8 cellular contexts compared by ENCODE assay signal in the genomic region with DNA sequence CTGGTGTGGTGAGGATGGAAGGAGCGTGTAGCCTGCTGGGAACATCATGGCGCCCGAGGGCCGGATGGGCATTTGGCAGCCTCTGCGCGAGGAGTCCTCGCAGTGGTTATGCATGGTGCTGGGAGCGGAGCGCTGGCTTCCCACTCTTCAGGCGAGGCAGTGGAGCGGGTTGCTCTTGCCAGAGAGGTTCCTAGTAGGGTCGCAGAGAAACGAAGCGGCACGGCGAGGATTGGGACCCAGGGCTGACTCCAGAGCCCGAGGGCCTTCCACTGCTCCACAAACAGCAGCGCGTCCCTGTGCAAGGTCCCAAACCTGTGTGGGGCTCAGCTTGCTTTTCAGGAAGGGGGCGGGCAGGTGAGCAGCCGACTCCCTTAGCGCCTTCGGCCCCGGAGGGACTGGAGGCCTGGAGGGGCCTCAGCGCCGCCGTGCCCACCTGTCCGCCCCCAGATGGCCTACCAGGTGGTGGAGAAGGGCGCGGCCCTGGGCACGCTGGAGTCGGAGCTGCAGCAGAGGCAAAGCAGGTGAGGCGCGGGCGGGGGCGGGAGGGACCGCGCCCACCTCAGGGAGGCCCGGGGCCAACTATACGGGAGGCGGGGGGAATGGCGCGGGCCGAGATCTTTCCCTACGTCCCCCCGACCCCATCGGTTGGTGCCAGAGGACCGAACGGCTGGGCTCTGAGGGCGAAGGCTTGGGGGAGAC. TPM values are rescaled to one million over a fixed set of nuclear protein-coding genes. Genes with fewer than 3 reads are reported as not detected.
DNase-seq lines count a peak whose midpoint lies in the region; ATAC-seq and TF ChIP-seq lines count a peak whose summit lies in the region.

No MANE protein-coding gene starts in this region.

- 74% methylated on average over 34 of the region's 50 CpGs for WGBS in SK-N-SH (ENCODE audit: low lambda C conversion rate)
- WGBS in liver, result 53% methylated on average over 50 of the region's 50 CpGs
- 95% methylated on average over 50 of the region's 50 CpGs for WGBS in thymus

- H3K27me3 ChIP-seq in SK-N-SH (ENCODE audit: insufficient read depth) (no peaks in the 10 kb centered on the region), liver (ENCODE audit: control insufficient read depth in 4 of 4, insufficient read depth in 4 of 4, low read length in 3 of 4) (no peaks in the 10 kb centered on the region), thymus (ENCODE audit: control insufficient read depth, insufficient read depth) (no peaks in the 10 kb centered on the region)

- H2AFZ ChIP-seq in SK-N-SH (ENCODE audit: low read depth), result peak overlapping the region; percentile 43; the same call in 1 of the 2 replicates

- H3K4me2 ChIP-seq in SK-N-SH, result peak overlapping the region; percentile 80

- TF ChIP-seq RAD21 in SK-N-SH (IDR thresholded peaks at IDR 0.05; ENCODE audit: low read length) (no peak), liver (IDR thresholded peaks at IDR 0.05) (no peak)

- H3K4me3 ChIP-seq in SK-N-SH (ENCODE audit: low read depth in 2 of 2, low read length in 1 of 2), result peak overlapping the region; percentile 43 to 61
- H3K4me3 ChIP-seq in astrocyte of the spinal cord (ENCODE audit: low read depth, low read length), result peak overlapping the region; percentile 41
- H3K4me3 ChIP-seq in liver (ENCODE audit: low read depth in 1 of 3, low read length in 3 of 3), result peak overlapping the region; percentile 42 to 64 (median 52)
- peak overlapping the region; percentile 35 for H3K4me3 ChIP-seq in thymus (ENCODE audit: low read length)

- in situ Hi-C loops in astrocyte of the spinal cord (cut with HindIII; ENCODE audit: low sequenced_read_pairs), result no loop called here

- CTCF ChIA-PET in SK-N-SH (lab: Yijun Ruan, JAX), result interaction anchor here (0.9 to 4.1 kb wide), 5 partner anchors 8 to 468 kb away, joined by 4 to 31 read pairs (median 6); no protein-coding TSS in a partner anchor

- TF ChIP-seq EP300 in SK-N-SH (IDR thresholded peaks at IDR 0.05; ENCODE audit: borderline replicate concordance in 1 of 2, low read depth in 1 of 2, low read length in 1 of 2), result no peak

- H3K27ac ChIP-seq in SK-N-SH (ENCODE audit: low read depth in 2 of 2, low read length in 1 of 2) (peak overlapping the region in 1 of 2 experiments; percentile 73; a peak in 2 of 4 replicates), liver (ENCODE audit: low read depth in 1 of 2, low read length in 2 of 2) (peak overlapping the region; percentile 18 to 44), thymus (ENCODE audit: low read depth) (no peak overlapping the region)

- POLR2A ChIA-PET in SK-N-SH (lab: Yijun Ruan, JAX), result no interaction called here

- no peaks in the 10 kb centered on the region for H3K79me2 ChIP-seq in SK-N-SH (ENCODE audit: insufficient read depth)

- no peaks in the 10 kb centered on the region for H3K36me3 ChIP-seq in SK-N-SH (replicated peaks in 1 of 2; ENCODE audit: control insufficient read depth in 1 of 2, insufficient read depth in 2 of 2, low read length in 1 of 2)
- peaks cover 0 to 17% (median 3%) of the 10 kb centered on the region in 4 donors for H3K36me3 ChIP-seq in liver (ENCODE audit: control insufficient read depth in 4 of 4, insufficient read depth in 3 of 4, low read depth in 1 of 4, low read length in 3 of 4)
- H3K36me3 ChIP-seq in thymus (ENCODE audit: control insufficient read depth, insufficient read depth), result peaks cover 35% of the 10 kb centered on the region

- peaks cover 6 to 24% of the 10 kb centered on the region in 2 experiments; a peak in 2 of 4 replicates for H3K4me1 ChIP-seq in SK-N-SH (ENCODE audit: control insufficient read depth in 1 of 2, insufficient read depth in 2 of 2, low read depth in 1 of 2, low read length in 1 of 2)
- H3K4me1 ChIP-seq in liver (ENCODE audit: control insufficient read depth in 4 of 4, insufficient read depth in 4 of 4, low read length in 3 of 4), result peaks cover 3 to 15% (median 12%) of the 10 kb centered on the region in 4 donors
- H3K4me1 ChIP-seq in thymus (ENCODE audit: control insufficient read depth, insufficient read depth, low read length), result no peaks in the 10 kb centered on the region

- no peaks in the 10 kb centered on the region for H3F3A ChIP-seq in SK-N-SH (replicated peaks; ENCODE audit: insufficient read depth)

- TF ChIP-seq CTCF in SK-N-SH (IDR thresholded peaks at IDR 0.05) (no peak), astrocyte of the spinal cord (IDR thresholded peaks at IDR 0.05; ENCODE audit: low read depth, low read length) (no peak), liver (IDR thresholded peaks at IDR 0.05; ENCODE audit: low read depth, low read length, missing input control) (no peak)

- no peak for DNase-seq in SK-N-SH
- DNase-seq in astrocyte of the spinal cord (ENCODE audit: low read depth, low spot score), result no peak
- DNase-seq in dermis blood vessel endothelial cell, result no peak

- H3K9ac ChIP-seq in SK-N-SH, result peak overlapping the region; percentile 36; the same call in 1 of the 2 replicates
- H3K9ac ChIP-seq in liver (ENCODE audit: low read depth in 1 of 2, low read length in 2 of 2), result peak overlapping the region; percentile 42 to 43

- no peaks in the 10 kb centered on the region for H4K20me1 ChIP-seq in SK-N-SH (ENCODE audit: insufficient read depth)

- H3K9me2 ChIP-seq in SK-N-SH, result no peaks in the 10 kb centered on the region

- ATAC-seq in SK-N-SH treated with all-trans-retinoic acid at 6 μM for 48 hours, result no peak
- ATAC-seq in GM21526 (IDR thresholded peaks at IDR 0.05; ENCODE audit: low FRiP score, unreplicated experiment), result no peak
- no peak for ATAC-seq in HG02642 (IDR thresholded peaks at IDR 0.05; ENCODE audit: poor library complexity, unreplicated experiment)

- H3K9me3 ChIP-seq in SK-N-SH (no peaks in the 10 kb centered on the region), liver (ENCODE audit: control insufficient read depth in 4 of 4, low read length in 3 of 4) (no peaks in the 10 kb centered on the region), thymus (ENCODE audit: control insufficient read depth) (no peaks in the 10 kb centered on the region)

TF ChIP-seq in SK-N-SH, 30 proteins besides CTCF, POLR2A, EP300 and RAD21 (continues in another document):
- TF ChIP-seq JUND (IDR thresholded peaks at IDR 0.05) (no peak), SIN3A (IDR thresholded peaks at IDR 0.05; ENCODE audit: borderline replicate concordance, low read depth, low read length) (no peak), ELF1 (IDR thresholded peaks at IDR 0.05) (no peak), MEF2A (IDR thresholded peaks at IDR 0.05; ENCODE audit: borderline replicate concordance, low read depth) (no peak), EZH2phosphoT487 (IDR thresholded peaks at IDR 0.05; ENCODE audit: borderline replicate concordance, low read depth) (no peak)
- TF ChIP-seq, protein P1, sequence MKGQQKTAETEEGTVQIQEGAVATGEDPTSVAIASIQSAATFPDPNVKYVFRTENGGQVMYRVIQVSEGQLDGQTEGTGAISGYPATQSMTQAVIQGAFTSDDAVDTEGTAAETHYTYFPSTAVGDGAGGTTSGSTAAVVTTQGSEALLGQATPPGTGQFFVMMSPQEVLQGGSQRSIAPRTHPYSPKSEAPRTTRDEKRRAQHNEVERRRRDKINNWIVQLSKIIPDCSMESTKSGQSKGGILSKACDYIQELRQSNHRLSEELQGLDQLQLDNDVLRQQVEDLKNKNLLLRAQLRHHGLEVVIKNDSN (IDR thresholded peaks at IDR 0.05; ENCODE audit: borderline replicate concordance, low read depth), result no peak

TF ChIP-seq in SK-N-SH treated with all-trans-retinoic acid at 6 μM for 48 hours, 23 proteins besides CTCF, POLR2A, EP300 and RAD21:
- TF ChIP-seq ISL1 (CRISPR knock-in tag; IDR thresholded peaks at IDR 0.05), result no peak
- no peak for TF ChIP-seq ZFP3 (CRISPR knock-in tag; IDR thresholded peaks at IDR 0.05)
- no peak for TF ChIP-seq TOX (CRISPR knock-in tag; IDR thresholded peaks at IDR 0.05; ENCODE audit: borderline replicate concordance)

TF ChIP-seq in liver, 16 proteins besides CTCF, POLR2A, EP300 and RAD21 (continues in another document):
- TF ChIP-seq HNF4G (IDR thresholded peaks at IDR 0.05), result no peak
- TF ChIP-seq, protein P2, sequence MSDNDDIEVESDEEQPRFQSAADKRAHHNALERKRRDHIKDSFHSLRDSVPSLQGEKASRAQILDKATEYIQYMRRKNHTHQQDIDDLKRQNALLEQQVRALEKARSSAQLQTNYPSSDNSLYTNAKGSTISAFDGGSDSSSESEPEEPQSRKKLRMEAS (IDR thresholded peaks at IDR 0.05), result no peak
- TF ChIP-seq HNF4A (conservative IDR thresholded peaks at IDR 0.05), result no peak
- TF ChIP-seq TAF1 (conservative IDR thresholded peaks at IDR 0.05), result no peak
- TF ChIP-seq NR2F2 (IDR thresholded peaks at IDR 0.05), result no peak
- TF ChIP-seq, protein P3, sequence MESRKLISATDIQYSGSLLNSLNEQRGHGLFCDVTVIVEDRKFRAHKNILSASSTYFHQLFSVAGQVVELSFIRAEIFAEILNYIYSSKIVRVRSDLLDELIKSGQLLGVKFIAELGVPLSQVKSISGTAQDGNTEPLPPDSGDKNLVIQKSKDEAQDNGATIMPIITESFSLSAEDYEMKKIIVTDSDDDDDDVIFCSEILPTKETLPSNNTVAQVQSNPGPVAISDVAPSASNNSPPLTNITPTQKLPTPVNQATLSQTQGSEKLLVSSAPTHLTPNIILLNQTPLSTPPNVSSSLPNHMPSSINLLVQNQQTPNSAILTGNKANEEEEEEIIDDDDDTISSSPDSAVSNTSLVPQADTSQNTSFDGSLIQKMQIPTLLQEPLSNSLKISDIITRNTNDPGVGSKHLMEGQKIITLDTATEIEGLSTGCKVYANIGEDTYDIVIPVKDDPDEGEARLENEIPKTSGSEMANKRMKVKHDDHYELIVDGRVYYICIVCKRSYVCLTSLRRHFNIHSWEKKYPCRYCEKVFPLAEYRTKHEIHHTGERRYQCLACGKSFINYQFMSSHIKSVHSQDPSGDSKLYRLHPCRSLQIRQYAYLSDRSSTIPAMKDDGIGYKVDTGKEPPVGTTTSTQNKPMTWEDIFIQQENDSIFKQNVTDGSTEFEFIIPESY (IDR thresholded peaks at IDR 0.05), result no peak
- no peak for TF ChIP-seq RXRA (IDR thresholded peaks at IDR 0.05)
- TF ChIP-seq YY1 (IDR thresholded peaks at IDR 0.05), result no peak

RNA-seq across cellular contexts. Expression of a gene that starts 7.2 kb away (rescaled TPM):
- 26.9 and 29.4 TPM in 2 replicates for polyA plus RNA-seq in SK-N-SH (2012; rRNA removed)
- 3.8 and 6.1 TPM in 2 replicates for polyA plus RNA-seq in SK-N-SH (2012; cell fraction: cytosol; rRNA removed)
- 205 and 218 TPM in 2 replicates for polyA plus RNA-seq in SK-N-SH (2012; cell fraction: nucleus; rRNA removed)
- 10 to 100 TPM in 1 of 2 donors, 1 to 10 TPM in 1; 5.7 to 17.8 TPM for total RNA-seq in liver
- 1 to 10 TPM; 4.7 to 9.0 TPM for polyA plus RNA-seq in liver
- polyA plus RNA-seq in thymus, result 56.5 TPM
- total RNA-seq in dermis blood vessel endothelial cell, result 6.5 and 22.1 TPM in 2 replicates

RNA-seq across cellular contexts. Expression of a gene that starts 27.5 kb away (rescaled TPM):
- polyA plus RNA-seq in SK-N-SH (2012; rRNA removed) (42.2 and 47.7 TPM in 2 replicates), liver (100 to 1,000 TPM; 287 to 328 TPM), thymus (39.7 TPM)
- 20.7 and 30.1 TPM in 2 replicates for polyA plus RNA-seq in SK-N-SH (2012; cell fraction: cytosol; rRNA removed)
- 23.7 and 25.6 TPM in 2 replicates for polyA plus RNA-seq in SK-N-SH (2012; cell fraction: nucleus; rRNA removed)
- total RNA-seq in liver (100 to 1,000 TPM in 1 of 2 donors, 10 to 100 TPM in 1; 70.5 to 176 TPM), dermis blood vessel endothelial cell (35.7 and 60.4 TPM in 2 replicates)
